In genomic region chr7:14805105-14805719, GRCh38 we compare ENCODE assay signal across 34 cellular contexts.
"Had no signal": no experiment of that assay in that cellular context is flagged by ENCODE, and none has a peak within 500 bp of the region (broad histone marks: within the 10 kb centered on the region; RNA-seq: fewer than 3 reads in every experiment).

No MANE protein-coding gene starts in this region.

- H3K9me3 ChIP-seq: adrenal gland, body of pancreas, breast epithelium had no signal

- H3K27ac Mint-ChIP-seq: activated B cell treated with CpG ODN at 0.5 μM for 24 hours; activated CD4-positive, alpha-beta memory T cell treated with anti-CD3 and anti-CD28 coated beads for 36 hours; activated CD8-positive, alpha-beta memory T cell treated with anti-CD3 and anti-CD28 coated beads, Interleukin-2, amount 10 ng/mL, durations not matched to agents 7 days and 5 days; activated naive CD4-positive, alpha-beta T cell treated with anti-CD3 and anti-CD28 coated beads, Interleukin-2, amount 50 U/mL, for 24 hours; activated T-cell treated with anti-CD3 and anti-CD28 coated beads, Interleukin-2, amount 50 U/mL, for 72 hours; activated T-helper 17 cell treated with anti-CD3 and anti-CD28 coated beads, Interleukin-2, amount 50 U/mL, for 72 hours had no signal

- H3K27me3 Mint-ChIP-seq: activated B cell treated with CpG ODN at 0.5 μM for 24 hours; activated CD4-positive, alpha-beta memory T cell treated with anti-CD3 and anti-CD28 coated beads for 36 hours; activated CD8-positive, alpha-beta memory T cell treated with anti-CD3 and anti-CD28 coated beads, Interleukin-2, amount 10 ng/mL, durations not matched to agents 7 days and 5 days; activated naive CD4-positive, alpha-beta T cell treated with anti-CD3 and anti-CD28 coated beads, Interleukin-2, amount 50 U/mL, for 24 hours; activated T-helper 17 cell treated with anti-CD3 and anti-CD28 coated beads, Interleukin-2, amount 50 U/mL, for 72 hours had no signal

- DNase-seq: activated B cell treated with CpG ODN at 0.5 μM for 24 hours; activated CD4-positive, alpha-beta memory T cell treated with anti-CD3 and anti-CD28 coated beads for 36 hours; activated CD4-positive, alpha-beta T cell treated with anti-CD3 and anti-CD28 coated beads for 4 hours; activated CD4-positive, alpha-beta T cell treated with anti-CD3 and anti-CD28 coated beads, Interleukin-2, amount 50 U/mL, for 1 hour; activated CD4-positive, CD25-positive, alpha-beta regulatory T cell treated with anti-CD3 and anti-CD28 coated beads, Interleukin-2, amount 50 U/mL, for 72 hours; activated CD8-positive, alpha-beta memory T cell treated with anti-CD3 and anti-CD28 coated beads for 24 hours; activated CD8-positive, alpha-beta memory T cell treated with anti-CD3 and anti-CD28 coated beads, Interleukin-2, amount 10 ng/mL, durations not matched to agents 7 days and 5 days; activated CD8-positive, alpha-beta memory T cell treated with anti-CD3 and anti-CD28 coated beads, Interleukin-2, amount 50 U/mL, for 48 hours; activated effector memory CD4-positive, alpha-beta T cell treated with anti-CD3 and anti-CD28 coated beads, Interleukin-2, amount 50 U/mL, for 16 hours; activated naive CD4-positive, alpha-beta T cell; activated T-cell treated with anti-CD3 and anti-CD28 coated beads, Interleukin-2, amount 50 U/mL, for 72 hours; adrenal gland; body of pancreas; NCI-H1092 treated with DMSO at 0.1 percent for 48 hours; NCI-H1417; NCI-H146; NCI-H187; NCI-H2029 treated with DMSO at 0.1 percent for 48 hours; NCI-H2107; NCI-H2171; NCI-H510A treated with DMSO at 0.1 percent for 48 hours; NCI-H526 treated with DMSO at 0.1 percent for 48 hours; NK-92 treated with Interleukin-12 subunit alpha and Interleukin-12 subunit beta, amount 100 ng/mL, for 24 hours; PC-9; Right ventricle myocardium superior; SW 1271; T-helper 1 cell; T-helper 2 cell; T-helper 9 cell had no signal

- H3K4me1 ChIP-seq: adrenal gland, body of pancreas, breast epithelium had no signal

- H3K36me3 Mint-ChIP-seq: activated CD4-positive, alpha-beta memory T cell treated with anti-CD3 and anti-CD28 coated beads for 36 hours; activated CD8-positive, alpha-beta memory T cell treated with anti-CD3 and anti-CD28 coated beads, Interleukin-2, amount 10 ng/mL, durations not matched to agents 7 days and 5 days; activated naive CD4-positive, alpha-beta T cell treated with anti-CD3 and anti-CD28 coated beads, Interleukin-2, amount 50 U/mL, for 24 hours had no signal

- H3K4me3 Mint-ChIP-seq: activated B cell treated with CpG ODN at 0.5 μM for 24 hours; activated CD4-positive, alpha-beta memory T cell treated with anti-CD3 and anti-CD28 coated beads for 36 hours; activated CD8-positive, alpha-beta memory T cell treated with anti-CD3 and anti-CD28 coated beads, Interleukin-2, amount 10 ng/mL, durations not matched to agents 7 days and 5 days; activated naive CD4-positive, alpha-beta T cell treated with anti-CD3 and anti-CD28 coated beads, Interleukin-2, amount 50 U/mL, for 24 hours; activated T-cell treated with anti-CD3 and anti-CD28 coated beads, Interleukin-2, amount 50 U/mL, for 72 hours; activated T-helper 17 cell treated with anti-CD3 and anti-CD28 coated beads, Interleukin-2, amount 50 U/mL, for 72 hours had no signal

- ATAC-seq: activated CD8-positive, alpha-beta memory T cell treated with anti-CD3 and anti-CD28 coated beads, Interleukin-2, amount 10 ng/mL, durations not matched to agents 7 days and 5 days; activated T-cell treated with anti-CD3 and anti-CD28 coated beads, Interleukin-2, amount 50 U/mL, for 72 hours; activated T-helper 17 cell treated with anti-CD3 and anti-CD28 coated beads, Interleukin-2, amount 50 U/mL, for 72 hours; body of pancreas had no signal

- H3K4me1 Mint-ChIP-seq: activated B cell treated with CpG ODN at 0.5 μM for 24 hours; activated CD8-positive, alpha-beta memory T cell treated with anti-CD3 and anti-CD28 coated beads, Interleukin-2, amount 10 ng/mL, durations not matched to agents 7 days and 5 days; activated naive CD4-positive, alpha-beta T cell treated with anti-CD3 and anti-CD28 coated beads, Interleukin-2, amount 50 U/mL, for 24 hours; activated T-helper 17 cell treated with anti-CD3 and anti-CD28 coated beads, Interleukin-2, amount 50 U/mL, for 72 hours had no signal

- H3K9me3 Mint-ChIP-seq: activated B cell treated with CpG ODN at 0.5 μM for 24 hours; activated CD4-positive, alpha-beta memory T cell treated with anti-CD3 and anti-CD28 coated beads for 36 hours; activated naive CD4-positive, alpha-beta T cell treated with anti-CD3 and anti-CD28 coated beads, Interleukin-2, amount 50 U/mL, for 24 hours; activated T-cell treated with anti-CD3 and anti-CD28 coated beads, Interleukin-2, amount 50 U/mL, for 72 hours; activated T-helper 17 cell treated with anti-CD3 and anti-CD28 coated beads, Interleukin-2, amount 50 U/mL, for 72 hours had no signal

- H3K27ac ChIP-seq: adrenal gland, body of pancreas, breast epithelium, PC-9, RWPE1, VCaP had no signal

- H3K4me3 ChIP-seq: adrenal gland, body of pancreas, breast epithelium, PC-9 had no signal

- H3K4me2 ChIP-seq: PC-9 had no signal

- H3K27me3 ChIP-seq: adrenal gland, body of pancreas, breast epithelium had no signal

- H3K36me3 ChIP-seq: adrenal gland, breast epithelium had no signal
